ENCODE assay signal across 8 cellular contexts in the genomic region with DNA sequence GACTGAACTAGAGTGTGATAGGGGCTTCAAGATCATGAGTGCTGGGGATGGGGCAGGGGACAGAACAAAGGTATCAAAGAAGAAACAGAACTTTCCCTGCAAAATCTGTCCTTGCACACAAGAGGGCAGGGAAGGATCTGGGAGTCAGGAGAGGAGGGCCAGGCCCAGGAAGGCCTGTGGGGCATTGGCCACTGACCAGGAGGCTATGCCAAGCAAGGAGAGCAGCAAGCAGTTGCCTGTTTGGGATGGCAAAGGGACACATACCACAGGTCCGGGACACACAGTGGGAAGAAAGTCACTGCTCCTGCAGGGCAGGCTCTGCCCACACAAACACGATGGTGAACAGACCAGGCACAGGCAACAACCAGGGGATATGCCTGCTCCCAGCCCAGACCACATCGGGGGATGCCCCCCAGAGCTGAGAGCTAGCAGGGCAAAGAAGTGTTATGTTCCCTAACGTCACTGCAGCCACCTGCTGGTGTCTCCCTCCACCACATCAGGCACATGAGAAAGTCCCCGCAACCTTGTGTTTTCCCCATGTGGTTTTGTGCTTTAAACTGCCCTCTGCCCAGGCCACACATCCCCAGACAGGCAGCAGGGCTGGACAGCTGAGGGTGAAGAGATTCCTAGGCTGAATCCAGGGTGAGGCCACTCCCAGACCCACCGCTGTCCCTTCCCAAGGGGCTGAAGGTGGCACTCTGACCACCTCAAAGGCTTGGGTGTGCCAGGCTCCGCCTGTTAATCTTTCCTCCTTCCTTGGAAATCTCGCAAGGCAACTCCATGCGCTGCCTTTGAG. TPM values are rescaled to one million over a fixed set of nuclear protein-coding genes. Genes with fewer than 3 reads are reported as not detected.
DNase-seq lines count a peak whose midpoint lies in the region; ATAC-seq, FAIRE-seq and TF ChIP-seq lines count a peak whose summit lies in the region.

No MANE protein-coding gene starts in this region.

- H3K27me3 ChIP-seq in thyroid gland = no peaks in the 10 kb centered on the region

- ATAC-seq in GM18858 (IDR thresholded peaks at IDR 0.05; ENCODE audit: unreplicated experiment) = peak; percentile 92
- ATAC-seq in GM21619 (IDR thresholded peaks at IDR 0.05; ENCODE audit: unreplicated experiment) = peak; percentile 83
- ATAC-seq in HG03575 (IDR thresholded peaks at IDR 0.05; ENCODE audit: extremely low read depth, insufficient number of reproducible peaks, low FRiP score, unreplicated experiment) = peak; percentile 55

- TF ChIP-seq POLR2A in H54 (IDR thresholded peaks at IDR 0.05; ENCODE audit: low read depth, low read length) = no peak
- TF ChIP-seq POLR2A in thyroid gland (IDR thresholded peaks at IDR 0.05) = no peak

- no peaks in the 10 kb centered on the region for H3K9me3 ChIP-seq in thyroid gland

- no peak for FAIRE-seq in H54 (lab: Jason Lieb, UNC)

- DNase-seq in myocyte (ENCODE audit: low read depth) (peak; percentile 86), NCI-H146 treated with DMSO at 0.1 percent for 48 hours (lab: John Stamatoyannopoulos, UW; ENCODE audit: unreplicated experiment) (no peak), H54 (ENCODE audit: insufficient read length, low spot score) (no peak), thyroid gland (no peak)
- DNase-seq in activated CD4-positive, alpha-beta T cell treated with anti-CD3 and anti-CD28 coated beads for 4 hours = no peak

- intact Hi-C loops in thyroid gland (cut with DNase I) = loop anchor here (10.0 kb wide), 1 partner anchor 245 kb away; no protein-coding TSS in a partner anchor

- no peaks in the 10 kb centered on the region for H3K36me3 ChIP-seq in thyroid gland

- WGBS in thyroid gland, 2 donors = 82 to 86% methylated on average over 9 of the region's 9 CpGs

- no peak for TF ChIP-seq CTCF in thyroid gland (IDR thresholded peaks at IDR 0.05)

- no peak overlapping the region for H3K4me3 ChIP-seq in thyroid gland (replicated peaks in 1 of 3)

- no peaks in the 10 kb centered on the region for H3K4me1 ChIP-seq in thyroid gland

- no peak overlapping the region for H3K27ac ChIP-seq in thyroid gland

RNA-seq across cellular contexts. Expression of a gene that starts 53.6 kb away (rescaled TPM):
- 0.03 and 0.31 TPM in 2 replicates for total RNA-seq in myocyte
- 0.13 TPM for polyA plus RNA-seq in myocyte (2012)
- total RNA-seq in thyroid gland = 1 to 10 TPM in 3 of 4 donors, under 1 TPM in 1; 0.89 to 1.5 (median 1.1) TPM
